In the genomic region with DNA sequence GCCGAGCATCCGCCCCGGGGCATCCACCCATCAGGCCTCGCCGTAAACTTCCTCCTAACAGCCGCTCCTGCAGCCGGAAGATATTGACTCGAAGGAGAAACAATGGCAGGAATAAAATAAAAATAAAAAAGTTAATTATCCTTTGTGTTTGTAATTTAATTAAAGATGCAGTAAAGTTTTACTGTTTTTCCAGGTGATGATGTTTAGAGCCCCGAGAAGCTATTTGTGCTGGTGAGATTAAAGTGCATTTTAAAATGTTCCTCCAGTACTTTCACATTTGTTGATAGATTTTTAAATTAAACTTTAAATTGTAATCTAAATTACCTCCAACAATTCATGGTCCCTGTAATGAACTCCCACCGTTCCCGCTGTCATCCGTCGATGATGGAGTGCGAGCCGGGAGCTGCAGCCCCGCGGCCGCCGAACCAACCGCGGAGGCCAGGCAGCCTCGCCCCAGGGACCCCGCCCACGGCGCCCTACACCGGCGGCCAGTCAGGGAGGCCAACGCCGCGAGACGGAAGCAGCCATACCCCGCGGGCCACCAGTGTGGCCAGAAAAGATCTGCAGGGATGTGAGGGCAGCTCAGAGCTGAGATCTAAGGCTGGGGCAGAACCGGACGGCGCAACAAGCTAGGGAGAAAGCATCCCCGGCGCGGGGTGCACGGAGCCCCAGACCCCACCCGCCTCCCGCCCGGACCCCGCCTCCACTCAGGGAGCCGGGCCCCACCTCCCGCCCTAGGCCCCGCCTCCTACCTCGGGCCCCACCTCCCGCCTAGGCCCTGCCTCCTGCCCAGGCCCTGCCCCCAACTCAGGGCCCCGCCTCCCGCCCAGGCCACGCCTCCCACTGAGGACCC, we compare ENCODE assay signal across 1 cellular context.
TF ChIP-seq lines count a peak whose summit lies in the region.

No MANE protein-coding gene starts in this region.

TF ChIP-seq in H1, 55 proteins besides CTCF, POLR2A, EP300 and RAD21 (continued from another document):
- TF ChIP-seq CHD7 (IDR thresholded peaks at IDR 0.05; ENCODE audit: insufficient replicate concordance, low read length): no peak
